ENCODE assay signal across 13 cellular contexts in the genomic region with DNA sequence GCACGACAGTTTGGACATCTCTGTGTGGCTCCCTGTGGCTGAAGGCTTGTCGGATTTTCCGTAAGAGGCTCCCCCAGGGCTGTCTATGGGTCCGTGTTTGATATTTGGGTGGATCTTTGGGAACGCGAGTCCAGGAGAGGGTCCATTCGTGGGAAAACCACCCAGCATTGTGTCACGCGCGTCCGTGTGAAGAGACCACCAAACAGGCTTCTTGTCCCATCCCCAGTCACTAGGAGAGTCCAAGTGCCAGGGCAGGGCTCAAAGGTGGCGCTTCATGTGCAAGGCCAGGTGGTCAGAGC. TPM values are rescaled to one million over a fixed set of nuclear protein-coding genes. Genes with fewer than 3 reads are reported as not detected.
A peak's percentile ranks its signal among the peaks of the same experiment; 100 is the strongest.
DNase-seq lines count a peak whose midpoint lies in the region; ATAC-seq and TF ChIP-seq lines count a peak whose summit lies in the region.
"Had no signal": no experiment of that assay in that cellular context is flagged by ENCODE, and none has a peak within 500 bp of the region (broad histone marks: within the 10 kb centered on the region; RNA-seq: fewer than 3 reads in every experiment).

No MANE protein-coding gene starts in this region.

- H3K9me3 ChIP-seq in SK-N-SH (no peaks in the 10 kb centered on the region), OCI-LY7 (ENCODE audit: low read length) (peaks cover 11% of the 10 kb centered on the region), spleen (peaks cover 0 to 28% (median 10%) of the 10 kb centered on the region in 8 donors), gastrocnemius medialis (no peaks in the 10 kb centered on the region)

- POLR2A ChIA-PET in SK-N-SH (lab: Yijun Ruan, JAX) (no interaction called here), OCI-LY7 (lab: Charles Lee) (no interaction called here)

- in situ Hi-C loops in gastrocnemius medialis (cut with MboI; ENCODE audit: low sequenced_read_pairs in 4 of 4): loop anchor here in 1 of 4 donors (10.0 kb wide), 1 partner anchor 80 kb away; a partner anchor contains a TSS

- no peak for TF ChIP-seq CTCF in SK-N-SH (IDR thresholded peaks at IDR 0.05)
- no peak for TF ChIP-seq CTCF in OCI-LY7 (conservative IDR thresholded peaks at IDR 0.05; ENCODE audit: low read length)
- TF ChIP-seq CTCF in spleen (IDR thresholded peaks at IDR 0.05 in 8 of 11, conservative IDR thresholded peaks at IDR 0.05 in 3 of 11): no peak
- no peak for TF ChIP-seq CTCF in gastrocnemius medialis (IDR thresholded peaks at IDR 0.05 in 4 of 5, conservative IDR thresholded peaks at IDR 0.05 in 1 of 5)

- no peaks in the 10 kb centered on the region for H3K9me3 Mint-ChIP-seq in effector memory CD8-positive, alpha-beta T cell

- H3K4me3 ChIP-seq in SK-N-SH (ENCODE audit: low read depth in 2 of 2, low read length in 1 of 2) (no peak overlapping the region; a peak in 2 of 4 replicates), OCI-LY7 (ENCODE audit: low read depth, low read length, poor library complexity, severe bottlenecking) (peak overlapping the region; percentile 58), spleen (peak overlapping the region in 7 of 8 donors; percentile 35 to 76 (median 50)), gastrocnemius medialis (peak overlapping the region in 1 of 4 donors; percentile 64)

- no peak overlapping the region for H3K27ac ChIP-seq in SK-N-SH (ENCODE audit: low read depth in 2 of 2, low read length in 1 of 2)
- H3K27ac ChIP-seq in OCI-LY7 (ENCODE audit: low read depth, low read length, poor library complexity, severe bottlenecking): no peak overlapping the region
- peak overlapping the region in 5 of 8 donors; percentile 56 to 94 (median 80) for H3K27ac ChIP-seq in spleen
- H3K27ac ChIP-seq in gastrocnemius medialis: peak overlapping the region in 2 of 4 donors; percentile 93 to 98
- H3K27ac ChIP-seq: gastroesophageal sphincter had no signal

- DNase-seq in SK-N-SH: no peak
- no peak for DNase-seq in OCI-LY7 (ENCODE audit: low spot score)
- DNase-seq in effector memory CD8-positive, alpha-beta T cell: no peak
- DNase-seq in spleen: no peak
- DNase-seq in gastrocnemius medialis: no peak
- DNase-seq in NCI-H1092 treated with DMSO at 0.1 percent for 48 hours (lab: John Stamatoyannopoulos, UW): no peak

- peaks cover 6% of the 10 kb centered on the region for H3F3A ChIP-seq in SK-N-SH (replicated peaks; ENCODE audit: insufficient read depth)

- no TSS peak for BruUV-seq in OCI-LY7 (replicated peaks; lab: Mats Ljungman, UMichigan)

- no peak overlapping the region for H2AFZ ChIP-seq in SK-N-SH (ENCODE audit: low read depth)
- no peak overlapping the region for H2AFZ ChIP-seq in OCI-LY7 (ENCODE audit: low read length)

- H3K4me3 Mint-ChIP-seq in effector memory CD8-positive, alpha-beta T cell: peak overlapping the region; percentile 89 to 92

- no peak overlapping the region for H3K9ac ChIP-seq in SK-N-SH

- peaks cover 11% of the 10 kb centered on the region; the same call in 1 of the 2 replicates for H3K27me3 ChIP-seq in SK-N-SH (ENCODE audit: insufficient read depth)
- H3K27me3 ChIP-seq in spleen (replicated peaks in 1 of 7): peaks cover 0 to 31% (median 16%) of the 10 kb centered on the region in 7 donors
- peaks cover 8 to 28% (median 15%) of the 10 kb centered on the region in 3 donors for H3K27me3 ChIP-seq in gastrocnemius medialis

- H3K27me3 Mint-ChIP-seq in effector memory CD8-positive, alpha-beta T cell: no peaks in the 10 kb centered on the region

- no peak for TF ChIP-seq EP300 in SK-N-SH (IDR thresholded peaks at IDR 0.05; ENCODE audit: borderline replicate concordance in 1 of 2, low read depth in 1 of 2, low read length in 1 of 2)

- H3K4me1 Mint-ChIP-seq in effector memory CD8-positive, alpha-beta T cell (ENCODE audit: low read depth in 2 of 2): peaks cover 24 to 28% of the 10 kb centered on the region in 2 donors

- WGBS in SK-N-SH (ENCODE audit: low lambda C conversion rate): 75% methylated on average over 12 of the region's 12 CpGs
- WGBS in spleen, 5 donors: 72 to 80% (median 74%) methylated on average over 10 to 12 of the region's 12 CpGs

- TF ChIP-seq POLR2A in spleen (IDR thresholded peaks at IDR 0.05) (no peak), gastrocnemius medialis (IDR thresholded peaks at IDR 0.05) (no peak)

- H4K20me1 ChIP-seq in SK-N-SH (ENCODE audit: insufficient read depth) (no peaks in the 10 kb centered on the region), OCI-LY7 (ENCODE audit: insufficient read depth, low read length) (no peaks in the 10 kb centered on the region)

- H3K79me2 ChIP-seq in SK-N-SH (ENCODE audit: insufficient read depth) (no peaks in the 10 kb centered on the region), OCI-LY7 (ENCODE audit: insufficient read depth, low read depth, low read length) (no peaks in the 10 kb centered on the region)

- H3K36me3 Mint-ChIP-seq in effector memory CD8-positive, alpha-beta T cell (ENCODE audit: insufficient read depth): peaks cover 20% of the 10 kb centered on the region

- no peak for TF ChIP-seq RAD21 in SK-N-SH (IDR thresholded peaks at IDR 0.05; ENCODE audit: low read length)

- ATAC-seq in SK-N-SH treated with all-trans-retinoic acid at 6 μM for 48 hours: no peak
- no peak for ATAC-seq in effector memory CD8-positive, alpha-beta T cell (replicated peaks)
- ATAC-seq in gastrocnemius medialis: no peak
- no peak for ATAC-seq in HG02884 (IDR thresholded peaks at IDR 0.05; ENCODE audit: unreplicated experiment)
- ATAC-seq: gastroesophageal sphincter, Right ventricle myocardium inferior had no signal

- H3K9me2 ChIP-seq in SK-N-SH (no peaks in the 10 kb centered on the region), OCI-LY7 (ENCODE audit: insufficient read depth, low read length) (no peaks in the 10 kb centered on the region)

- H3K4me1 ChIP-seq in SK-N-SH (ENCODE audit: control insufficient read depth in 1 of 2, insufficient read depth in 2 of 2, low read depth in 1 of 2, low read length in 1 of 2) (peaks cover 0 to 9% of the 10 kb centered on the region in 2 experiments; a peak in 1 of 4 replicates), OCI-LY7 (ENCODE audit: insufficient read depth, low read length, poor library complexity, severe bottlenecking) (peaks cover 25% of the 10 kb centered on the region), spleen (peaks cover 11 to 67% (median 38%) of the 10 kb centered on the region in 6 donors), gastrocnemius medialis (peaks cover 7 to 30% of the 10 kb centered on the region in 2 donors)

- intact Hi-C loops in OCI-LY7 (cut with micrococcal nuclease; ENCODE audit: unreplicated experiment): no loop called here
- intact Hi-C loops in spleen (cut with DNase I; ENCODE audit: low total_unique reads): loop anchor here (10.0 kb wide), 1 partner anchor 80 kb away; a partner anchor contains a TSS
- intact Hi-C loops in gastrocnemius medialis (cut with DNase I; ENCODE audit: low total_unique reads): loop anchor here (5.0 kb wide), 1 partner anchor 233 kb away; a partner anchor contains a TSS

- CTCF ChIA-PET in SK-N-SH (lab: Yijun Ruan, JAX) (interaction anchor here (0.6 to 5.4 kb wide), 15 partner anchors 8 to 81 kb away, joined by 3 to 28 read pairs (median 4); no protein-coding TSS in a partner anchor), OCI-LY7 (lab: Charles Lee; ENCODE audit: unreplicated experiment) (no interaction called here)

- no peak overlapping the region for H3K27ac Mint-ChIP-seq in effector memory CD8-positive, alpha-beta T cell

- H3K4me2 ChIP-seq in SK-N-SH (no peak overlapping the region), OCI-LY7 (ENCODE audit: low read length) (peak overlapping the region; percentile 67; the same call in 1 of the 2 replicates)

- H3K36me3 ChIP-seq in SK-N-SH (replicated peaks in 1 of 2; ENCODE audit: control insufficient read depth in 1 of 2, insufficient read depth in 2 of 2, low read length in 1 of 2) (no peaks in the 10 kb centered on the region), OCI-LY7 (ENCODE audit: insufficient read depth, low read length) (no peaks in the 10 kb centered on the region), spleen (no peaks in the 10 kb centered on the region), gastrocnemius medialis (no peaks in the 10 kb centered on the region)

RNA-seq across cellular contexts. Expression of a gene that starts 2.4 kb away (rescaled TPM):
- polyA plus RNA-seq in SK-N-SH (2012; rRNA removed): not detected in 2 replicates
- polyA plus RNA-seq in SK-N-SH (2012; cell fraction: cytosol; rRNA removed): not detected in 2 replicates
- not detected in 2 replicates for polyA plus RNA-seq in SK-N-SH (2012; cell fraction: nucleus; rRNA removed)
- 0.16 and 0.28 TPM in 2 replicates for total RNA-seq in OCI-LY7 (2014; rRNA removed; shearing (Covaris generic))
- not detected in 2 replicates for total RNA-seq in OCI-LY7 (2022)
- total RNA-seq in spleen: 10 to 100 TPM in 1 of 7 donors, 1 to 10 TPM in 3, under 1 TPM in 2, not detected in 1; 0.44 to 13.0 (median 2.7) TPM
- polyA plus RNA-seq in spleen: under 1 TPM; 0.13 to 0.67 (median 0.33) TPM
- total RNA-seq in gastrocnemius medialis: not detected
- total RNA-seq: A172, Daoy, gastroesophageal sphincter, mononuclear cell, Right ventricle myocardium inferior had no signal

RNA-seq across cellular contexts. Expression of a gene that starts 3.3 kb away (rescaled TPM):
- polyA plus RNA-seq in SK-N-SH (2012; rRNA removed): 29.8 and 40.7 TPM in 2 replicates
- 23.1 and 30.9 TPM in 2 replicates for polyA plus RNA-seq in SK-N-SH (2012; cell fraction: cytosol; rRNA removed)
- 10.8 and 15.2 TPM in 2 replicates for polyA plus RNA-seq in SK-N-SH (2012; cell fraction: nucleus; rRNA removed)
- total RNA-seq in OCI-LY7 (2014; rRNA removed; shearing (Covaris generic)): 28.3 and 32.4 TPM in 2 replicates
- total RNA-seq in OCI-LY7 (2022): 32.8 and 33.7 TPM in 2 replicates
- total RNA-seq in spleen: 10 to 100 TPM; 20.4 to 36.1 (median 24.4) TPM
- polyA plus RNA-seq in spleen: 10 to 100 TPM; 19.5 to 33.9 (median 28.1) TPM
- 10 to 100 TPM; 11.9 to 44.3 (median 15.4) TPM for total RNA-seq in gastrocnemius medialis

RNA-seq across cellular contexts. Expression of a gene that starts 6.4 kb away (rescaled TPM):
- polyA plus RNA-seq in SK-N-SH (2012; rRNA removed): 29.4 and 36.6 TPM in 2 replicates
- 13.4 and 24.8 TPM in 2 replicates for polyA plus RNA-seq in SK-N-SH (2012; cell fraction: cytosol; rRNA removed)
- 63.5 and 74.5 TPM in 2 replicates for polyA plus RNA-seq in SK-N-SH (2012; cell fraction: nucleus; rRNA removed)
- 31.5 and 40.7 TPM in 2 replicates for total RNA-seq in OCI-LY7 (2014; rRNA removed; shearing (Covaris generic))
- total RNA-seq in OCI-LY7 (2022): 43.8 and 48.7 TPM in 2 replicates
- 10 to 100 TPM; 19.0 to 48.4 (median 29.3) TPM for total RNA-seq in spleen
- 10 to 100 TPM; 16.3 to 29.4 (median 20.1) TPM for polyA plus RNA-seq in spleen
- 10 to 100 TPM; 35.6 to 83.8 (median 54.1) TPM for total RNA-seq in gastrocnemius medialis

RNA-seq across cellular contexts. Expression of a gene that starts 34.5 kb away (rescaled TPM):
- polyA plus RNA-seq in SK-N-SH (2012; rRNA removed) (0.44 and 1.1 TPM in 2 replicates), spleen (under 1 TPM; 0.29 to 0.85 (median 0.30) TPM)
- 0.58 and 0.68 TPM in 2 replicates for polyA plus RNA-seq in SK-N-SH (2012; cell fraction: cytosol; rRNA removed)
- polyA plus RNA-seq in SK-N-SH (2012; cell fraction: nucleus; rRNA removed): 0.29 and 0.36 TPM in 2 replicates
- total RNA-seq in OCI-LY7 (2014; rRNA removed; shearing (Covaris generic)): 6.8 and 8.7 TPM in 2 replicates
- total RNA-seq in OCI-LY7 (2022) (13.8 and 14.5 TPM in 2 replicates), spleen (under 1 TPM in 1 of 7 donors, not detected in 6; 0.74 TPM), gastrocnemius medialis (not detected)
- total RNA-seq: Right ventricle myocardium inferior had no signal

RNA-seq across cellular contexts. Expression of a gene that starts 46.3 kb away (rescaled TPM):
- 4.3 and 9.7 TPM in 2 replicates for polyA plus RNA-seq in SK-N-SH (2012; rRNA removed)
- polyA plus RNA-seq in SK-N-SH (2012; cell fraction: cytosol; rRNA removed): 3.2 and 7.2 TPM in 2 replicates
- 37.5 and 48.1 TPM in 2 replicates for polyA plus RNA-seq in SK-N-SH (2012; cell fraction: nucleus; rRNA removed)
- 5.5 and 9.1 TPM in 2 replicates for total RNA-seq in OCI-LY7 (2014; rRNA removed; shearing (Covaris generic))
- total RNA-seq in OCI-LY7 (2022): 21.1 and 23.4 TPM in 2 replicates
- total RNA-seq in spleen: under 1 TPM in 6 of 7 donors, not detected in 1; 0.23 to 0.65 (median 0.33) TPM
- under 1 TPM in 2 of 3 donors, not detected in 1; 0.12 to 0.32 TPM for polyA plus RNA-seq in spleen
- total RNA-seq in gastrocnemius medialis: not detected

Comparison
In these comparisons a context has a peak if more than half of its experiments do, and no peak if none do; other contexts are left out.
1. H3K27ac ChIP-seq: peak in spleen (5 of 8); none in SK-N-SH (0 of 2) and OCI-LY7 (single experiment).
2. H3K4me3 ChIP-seq: peak in OCI-LY7 (single experiment) and spleen (7 of 8); none in SK-N-SH (0 of 2).